In genomic region chr5:127871448-127872153, GRCh38 we compare ENCODE assay signal across 16 cellular contexts.
DNase-seq lines count a peak whose midpoint lies in the region; ATAC-seq and TF ChIP-seq lines count a peak whose summit lies in the region.
"Had no signal": no experiment of that assay in that cellular context is flagged by ENCODE, and none has a peak within 500 bp of the region (broad histone marks: within the 10 kb centered on the region; RNA-seq: fewer than 3 reads in every experiment).

No MANE protein-coding gene starts in this region.

- DNase-seq in AG10803 (ENCODE audit: low read depth) = peak; percentile 28
- peak; percentile 7 for DNase-seq in RPMI7951 (ENCODE audit: low read depth)
- DNase-seq in osteocyte (ENCODE audit: extremely low spot score, unreplicated experiment) = no peak
- no peak for DNase-seq in substantia nigra (lab: John Stamatoyannopoulos, UW)
- DNase-seq in naive thymus-derived CD8-positive, alpha-beta T cell = no peak
- DNase-seq: activated B cell treated with CpG ODN at 0.5 μM for 24 hours; activated T-cell treated with anti-CD3 and anti-CD28 coated beads, Interleukin-2, amount 50 U/mL, for 24 hours; DND-41; NCI-H524 treated with DMSO at 0.1 percent for 48 hours; SIG-M5 had no signal

- H3K27ac ChIP-seq in substantia nigra (ENCODE audit: low read depth, low read length, poor library complexity, severe bottlenecking) = no peak overlapping the region
- H3K27ac ChIP-seq: body of pancreas had no signal

- no peaks in the 10 kb centered on the region for H3K36me3 Mint-ChIP-seq in osteocyte (ENCODE audit: unreplicated experiment)
- H3K36me3 Mint-ChIP-seq in naive thymus-derived CD8-positive, alpha-beta T cell = no peaks in the 10 kb centered on the region
- H3K36me3 Mint-ChIP-seq: type B pancreatic cell had no signal

- no peak overlapping the region for H3K4me3 Mint-ChIP-seq in osteocyte (ENCODE audit: unreplicated experiment)
- H3K4me3 Mint-ChIP-seq in naive thymus-derived CD8-positive, alpha-beta T cell = no peak overlapping the region
- H3K4me3 Mint-ChIP-seq: activated B cell treated with CpG ODN at 0.5 μM for 24 hours; activated T-cell treated with anti-CD3 and anti-CD28 coated beads, Interleukin-2, amount 50 U/mL, for 24 hours; type B pancreatic cell had no signal

- no peaks in the 10 kb centered on the region for H3K9me3 Mint-ChIP-seq in osteocyte (ENCODE audit: unreplicated experiment)
- no peaks in the 10 kb centered on the region for H3K9me3 Mint-ChIP-seq in naive thymus-derived CD8-positive, alpha-beta T cell
- H3K9me3 Mint-ChIP-seq: activated B cell treated with CpG ODN at 0.5 μM for 24 hours; activated T-cell treated with anti-CD3 and anti-CD28 coated beads, Interleukin-2, amount 50 U/mL, for 24 hours; type B pancreatic cell had no signal

- peaks cover 23% of the 10 kb centered on the region for H3K4me1 Mint-ChIP-seq in osteocyte (ENCODE audit: unreplicated experiment)
- H3K4me1 Mint-ChIP-seq in naive thymus-derived CD8-positive, alpha-beta T cell = no peaks in the 10 kb centered on the region
- H3K4me1 Mint-ChIP-seq: activated B cell treated with CpG ODN at 0.5 μM for 24 hours had no signal

- H3K27ac Mint-ChIP-seq in osteocyte (ENCODE audit: unreplicated experiment) = peak overlapping the region; percentile 91
- H3K27ac Mint-ChIP-seq in naive thymus-derived CD8-positive, alpha-beta T cell = no peak overlapping the region
- H3K27ac Mint-ChIP-seq: activated B cell treated with CpG ODN at 0.5 μM for 24 hours; activated T-cell treated with anti-CD3 and anti-CD28 coated beads, Interleukin-2, amount 50 U/mL, for 24 hours; progenitor cell of endocrine pancreas; type B pancreatic cell had no signal

- POLR2A ChIA-PET in naive thymus-derived CD8-positive, alpha-beta T cell (lab: Charles Lee) = no interaction called here

- no peaks in the 10 kb centered on the region for H3K27me3 Mint-ChIP-seq in osteocyte (ENCODE audit: unreplicated experiment)
- peaks cover 0 to 7% (median 3%) of the 10 kb centered on the region in 5 donors for H3K27me3 Mint-ChIP-seq in naive thymus-derived CD8-positive, alpha-beta T cell
- H3K27me3 Mint-ChIP-seq: progenitor cell of endocrine pancreas, type B pancreatic cell had no signal

- H3K4me3 ChIP-seq in AG10803 (ENCODE audit: low read length) = no peak overlapping the region
- H3K4me3 ChIP-seq: body of pancreas had no signal

- TF ChIP-seq CTCF in AG10803 (conservative IDR thresholded peaks at IDR 0.05; ENCODE audit: low read length) (no peak), osteocyte (IDR thresholded peaks at IDR 0.05) (no peak)

- ATAC-seq in esophagus mucosa (peak; percentile 35), HG02571 (IDR thresholded peaks at IDR 0.05; ENCODE audit: unreplicated experiment) (no peak), GM18870 (IDR thresholded peaks at IDR 0.05; ENCODE audit: unreplicated experiment) (no peak)
- no peak for ATAC-seq in naive thymus-derived CD8-positive, alpha-beta T cell
- ATAC-seq: body of pancreas had no signal

Comparison
In these comparisons a context has a peak if more than half of its experiments do, and no peak if none do; other contexts are left out.
1. DNase-seq: peak in AG10803 (single experiment) and RPMI7951 (single experiment); none in osteocyte (single experiment), substantia nigra (0 of 49) and naive thymus-derived CD8-positive, alpha-beta T cell (0 of 10).